In genomic region chr17:78351449-78352006, GRCh38 we compare ENCODE assay signal across 1 cellular context.
TF ChIP-seq lines count a peak whose summit lies in the region.

No MANE protein-coding gene starts in this region.

TF ChIP-seq in HepG2, 621 proteins besides CTCF, POLR2A, EP300 and RAD21 (continued from another document and continues in another):
- TF ChIP-seq, protein P1, sequence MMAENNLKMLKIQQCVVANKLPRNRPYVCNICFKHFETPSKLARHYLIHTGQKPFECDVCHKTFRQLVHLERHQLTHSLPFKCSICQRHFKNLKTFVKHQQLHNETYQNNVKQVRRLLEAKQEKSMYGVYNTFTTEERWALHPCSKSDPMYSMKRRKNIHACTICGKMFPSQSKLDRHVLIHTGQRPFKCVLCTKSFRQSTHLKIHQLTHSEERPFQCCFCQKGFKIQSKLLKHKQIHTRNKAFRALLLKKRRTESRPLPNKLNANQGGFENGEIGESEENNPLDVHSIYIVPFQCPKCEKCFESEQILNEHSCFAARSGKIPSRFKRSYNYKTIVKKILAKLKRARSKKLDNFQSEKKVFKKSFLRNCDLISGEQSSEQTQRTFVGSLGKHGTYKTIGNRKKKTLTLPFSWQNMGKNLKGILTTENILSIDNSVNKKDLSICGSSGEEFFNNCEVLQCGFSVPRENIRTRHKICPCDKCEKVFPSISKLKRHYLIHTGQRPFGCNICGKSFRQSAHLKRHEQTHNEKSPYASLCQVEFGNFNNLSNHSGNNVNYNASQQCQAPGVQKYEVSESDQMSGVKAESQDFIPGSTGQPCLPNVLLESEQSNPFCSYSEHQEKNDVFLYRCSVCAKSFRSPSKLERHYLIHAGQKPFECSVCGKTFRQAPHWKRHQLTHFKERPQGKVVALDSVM (CRISPR knock-in tag; IDR thresholded peaks at IDR 0.05), result peak; percentile 26; the same call in 1 of the 2 replicates
- no peak for TF ChIP-seq RNF219 (CRISPR knock-in tag; IDR thresholded peaks at IDR 0.05)
- TF ChIP-seq ZSCAN12 (CRISPR knock-in tag; IDR thresholded peaks at IDR 0.05), result no peak
- peak; percentile 80 for TF ChIP-seq HMG20A (CRISPR knock-in tag; IDR thresholded peaks at IDR 0.05; ENCODE audit: borderline replicate concordance)
- no peak for TF ChIP-seq ZFP37 (CRISPR knock-in tag; IDR thresholded peaks at IDR 0.05; ENCODE audit: borderline replicate concordance)
- TF ChIP-seq MAFF (IDR thresholded peaks at IDR 0.05; ENCODE audit: low read depth, low read length), result no peak
- TF ChIP-seq STAG1 (CRISPR knock-in tag; IDR thresholded peaks at IDR 0.05), result no peak
- TF ChIP-seq ZNF552 (CRISPR knock-in tag; IDR thresholded peaks at IDR 0.05; ENCODE audit: borderline replicate concordance), result no peak
- TF ChIP-seq, protein P2, sequence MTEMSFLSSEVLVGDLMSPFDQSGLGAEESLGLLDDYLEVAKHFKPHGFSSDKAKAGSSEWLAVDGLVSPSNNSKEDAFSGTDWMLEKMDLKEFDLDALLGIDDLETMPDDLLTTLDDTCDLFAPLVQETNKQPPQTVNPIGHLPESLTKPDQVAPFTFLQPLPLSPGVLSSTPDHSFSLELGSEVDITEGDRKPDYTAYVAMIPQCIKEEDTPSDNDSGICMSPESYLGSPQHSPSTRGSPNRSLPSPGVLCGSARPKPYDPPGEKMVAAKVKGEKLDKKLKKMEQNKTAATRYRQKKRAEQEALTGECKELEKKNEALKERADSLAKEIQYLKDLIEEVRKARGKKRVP (CRISPR knock-in tag; IDR thresholded peaks at IDR 0.05), result no peak
- TF ChIP-seq ZFYVE20 (CRISPR knock-in tag; IDR thresholded peaks at IDR 0.05; ENCODE audit: borderline replicate concordance, low read depth), result no peak
- TF ChIP-seq BRD4 (CRISPR knock-in tag; IDR thresholded peaks at IDR 0.05), result no peak
- peak; percentile 58; the same call in 1 of the 2 replicates for TF ChIP-seq THRA (CRISPR knock-in tag; IDR thresholded peaks at IDR 0.05; ENCODE audit: borderline replicate concordance)
- TF ChIP-seq GPN1 (CRISPR knock-in tag; IDR thresholded peaks at IDR 0.05; ENCODE audit: borderline replicate concordance), result no peak
- no peak for TF ChIP-seq HOXA3 (CRISPR knock-in tag; IDR thresholded peaks at IDR 0.05)
- no peak for TF ChIP-seq SRY (CRISPR knock-in tag; IDR thresholded peaks at IDR 0.05)
- TF ChIP-seq, protein P3, sequence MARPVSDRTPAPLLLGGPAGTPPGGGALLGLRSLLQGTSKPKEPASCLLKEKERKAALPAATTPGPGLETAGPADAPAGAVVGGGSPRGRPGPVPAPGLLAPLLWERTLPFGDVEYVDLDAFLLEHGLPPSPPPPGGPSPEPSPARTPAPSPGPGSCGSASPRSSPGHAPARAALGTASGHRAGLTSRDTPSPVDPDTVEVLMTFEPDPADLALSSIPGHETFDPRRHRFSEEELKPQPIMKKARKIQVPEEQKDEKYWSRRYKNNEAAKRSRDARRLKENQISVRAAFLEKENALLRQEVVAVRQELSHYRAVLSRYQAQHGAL (CRISPR knock-in tag; IDR thresholded peaks at IDR 0.05; ENCODE audit: not compliant biosample characterization), result no peak
- no peak for TF ChIP-seq ZEB1 (IDR thresholded peaks at IDR 0.05; ENCODE audit: insufficient replicate concordance, low read depth)
- no peak for TF ChIP-seq IKZF1 (IDR thresholded peaks at IDR 0.05)
- TF ChIP-seq ZNF260 (CRISPR knock-in tag; IDR thresholded peaks at IDR 0.05; ENCODE audit: borderline replicate concordance, low read depth), result no peak
- TF ChIP-seq TCF12 (IDR thresholded peaks at IDR 0.05), result no peak
- TF ChIP-seq TCF12 (CRISPR knock-in tag; IDR thresholded peaks at IDR 0.05), result no peak
- no peak for TF ChIP-seq ZNF660 (CRISPR knock-in tag; IDR thresholded peaks at IDR 0.05; ENCODE audit: borderline replicate concordance, low read depth)
- TF ChIP-seq RFX3 (CRISPR knock-in tag; IDR thresholded peaks at IDR 0.05), result peak; percentile 24; the same call in 1 of the 2 replicates
- TF ChIP-seq ZGPAT (CRISPR knock-in tag; IDR thresholded peaks at IDR 0.05), result peak; percentile 82
- no peak for TF ChIP-seq ZNF282 (IDR thresholded peaks at IDR 0.05; ENCODE audit: partially characterized antibody)
- TF ChIP-seq ZNF784 (CRISPR knock-in tag; IDR thresholded peaks at IDR 0.05; ENCODE audit: borderline replicate concordance), result 0 out of 2 replicates have a peak, but pooled peaks have one; percentile 22
- no peak for TF ChIP-seq KLF11 (CRISPR knock-in tag; IDR thresholded peaks at IDR 0.05)
- no peak for TF ChIP-seq ZNF484 (CRISPR knock-in tag; IDR thresholded peaks at IDR 0.05; ENCODE audit: borderline replicate concordance, low read depth)
- TF ChIP-seq ZNF674 (CRISPR knock-in tag; IDR thresholded peaks at IDR 0.05; ENCODE audit: low read depth), result no peak
- no peak for TF ChIP-seq NONO (IDR thresholded peaks at IDR 0.05)
- TF ChIP-seq NONO (CRISPR knock-in tag; conservative IDR thresholded peaks at IDR 0.05), result 0 out of 2 replicates have a peak, but pooled peaks have one; percentile 0
- peak; percentile 60; the same call in 1 of the 2 replicates for TF ChIP-seq KDM1A (CRISPR knock-in tag; IDR thresholded peaks at IDR 0.05)
- TF ChIP-seq RFXAP (CRISPR knock-in tag; IDR thresholded peaks at IDR 0.05; ENCODE audit: borderline replicate concordance), result no peak
- 0 out of 2 replicates have a peak, but pooled peaks have one; percentile 43 for TF ChIP-seq ZFP41 (CRISPR knock-in tag; IDR thresholded peaks at IDR 0.05; ENCODE audit: borderline replicate concordance)
- no peak for TF ChIP-seq ZNF343 (CRISPR knock-in tag; IDR thresholded peaks at IDR 0.05)
- no peak for TF ChIP-seq ZNF549 (CRISPR knock-in tag; IDR thresholded peaks at IDR 0.05)
- TF ChIP-seq, protein P4, sequence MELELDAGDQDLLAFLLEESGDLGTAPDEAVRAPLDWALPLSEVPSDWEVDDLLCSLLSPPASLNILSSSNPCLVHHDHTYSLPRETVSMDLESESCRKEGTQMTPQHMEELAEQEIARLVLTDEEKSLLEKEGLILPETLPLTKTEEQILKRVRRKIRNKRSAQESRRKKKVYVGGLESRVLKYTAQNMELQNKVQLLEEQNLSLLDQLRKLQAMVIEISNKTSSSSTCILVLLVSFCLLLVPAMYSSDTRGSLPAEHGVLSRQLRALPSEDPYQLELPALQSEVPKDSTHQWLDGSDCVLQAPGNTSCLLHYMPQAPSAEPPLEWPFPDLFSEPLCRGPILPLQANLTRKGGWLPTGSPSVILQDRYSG (CRISPR knock-in tag; IDR thresholded peaks at IDR 0.05), result no peak
- TF ChIP-seq, protein P5, sequence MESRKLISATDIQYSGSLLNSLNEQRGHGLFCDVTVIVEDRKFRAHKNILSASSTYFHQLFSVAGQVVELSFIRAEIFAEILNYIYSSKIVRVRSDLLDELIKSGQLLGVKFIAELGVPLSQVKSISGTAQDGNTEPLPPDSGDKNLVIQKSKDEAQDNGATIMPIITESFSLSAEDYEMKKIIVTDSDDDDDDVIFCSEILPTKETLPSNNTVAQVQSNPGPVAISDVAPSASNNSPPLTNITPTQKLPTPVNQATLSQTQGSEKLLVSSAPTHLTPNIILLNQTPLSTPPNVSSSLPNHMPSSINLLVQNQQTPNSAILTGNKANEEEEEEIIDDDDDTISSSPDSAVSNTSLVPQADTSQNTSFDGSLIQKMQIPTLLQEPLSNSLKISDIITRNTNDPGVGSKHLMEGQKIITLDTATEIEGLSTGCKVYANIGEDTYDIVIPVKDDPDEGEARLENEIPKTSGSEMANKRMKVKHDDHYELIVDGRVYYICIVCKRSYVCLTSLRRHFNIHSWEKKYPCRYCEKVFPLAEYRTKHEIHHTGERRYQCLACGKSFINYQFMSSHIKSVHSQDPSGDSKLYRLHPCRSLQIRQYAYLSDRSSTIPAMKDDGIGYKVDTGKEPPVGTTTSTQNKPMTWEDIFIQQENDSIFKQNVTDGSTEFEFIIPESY (CRISPR knock-in tag; IDR thresholded peaks at IDR 0.05), result peak; percentile 42; the same call in 1 of the 2 replicates
- no peak for TF ChIP-seq ZNF121 (CRISPR knock-in tag; IDR thresholded peaks at IDR 0.05)
- no peak for TF ChIP-seq SRF (IDR thresholded peaks at IDR 0.05; ENCODE audit: low read depth, low read length)
- TF ChIP-seq NR2F6 (IDR thresholded peaks at IDR 0.05), result no peak; the same call in 1 of the 2 replicates
- TF ChIP-seq NR2F6 (CRISPR knock-in tag; IDR thresholded peaks at IDR 0.05), result no peak
- no peak for TF ChIP-seq ZBTB21 (CRISPR knock-in tag; IDR thresholded peaks at IDR 0.05)
- TF ChIP-seq FOXO1 (CRISPR knock-in tag; IDR thresholded peaks at IDR 0.05), result 0 out of 2 replicates have a peak, but pooled peaks have one; percentile 10
- TF ChIP-seq, protein P6, sequence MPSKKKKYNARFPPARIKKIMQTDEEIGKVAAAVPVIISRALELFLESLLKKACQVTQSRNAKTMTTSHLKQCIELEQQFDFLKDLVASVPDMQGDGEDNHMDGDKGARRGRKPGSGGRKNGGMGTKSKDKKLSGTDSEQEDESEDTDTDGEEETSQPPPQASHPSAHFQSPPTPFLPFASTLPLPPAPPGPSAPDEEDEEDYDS (CRISPR knock-in tag; IDR thresholded peaks at IDR 0.05), result no peak
- TF ChIP-seq, protein P7, sequence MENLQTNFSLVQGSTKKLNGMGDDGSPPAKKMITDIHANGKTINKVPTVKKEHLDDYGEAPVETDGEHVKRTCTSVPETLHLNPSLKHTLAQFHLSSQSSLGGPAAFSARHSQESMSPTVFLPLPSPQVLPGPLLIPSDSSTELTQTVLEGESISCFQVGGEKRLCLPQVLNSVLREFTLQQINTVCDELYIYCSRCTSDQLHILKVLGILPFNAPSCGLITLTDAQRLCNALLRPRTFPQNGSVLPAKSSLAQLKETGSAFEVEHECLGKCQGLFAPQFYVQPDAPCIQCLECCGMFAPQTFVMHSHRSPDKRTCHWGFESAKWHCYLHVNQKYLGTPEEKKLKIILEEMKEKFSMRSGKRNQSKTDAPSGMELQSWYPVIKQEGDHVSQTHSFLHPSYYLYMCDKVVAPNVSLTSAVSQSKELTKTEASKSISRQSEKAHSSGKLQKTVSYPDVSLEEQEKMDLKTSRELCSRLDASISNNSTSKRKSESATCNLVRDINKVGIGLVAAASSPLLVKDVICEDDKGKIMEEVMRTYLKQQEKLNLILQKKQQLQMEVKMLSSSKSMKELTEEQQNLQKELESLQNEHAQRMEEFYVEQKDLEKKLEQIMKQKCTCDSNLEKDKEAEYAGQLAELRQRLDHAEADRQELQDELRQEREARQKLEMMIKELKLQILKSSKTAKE (CRISPR knock-in tag; IDR thresholded peaks at IDR 0.05; ENCODE audit: borderline replicate concordance), result peak; percentile 46; the same call in 1 of the 2 replicates
- TF ChIP-seq MTF1 (CRISPR knock-in tag; IDR thresholded peaks at IDR 0.05), result no peak
- TF ChIP-seq THAP11 (CRISPR knock-in tag; IDR thresholded peaks at IDR 0.05), result peak; percentile 64
- no peak for TF ChIP-seq ZNF235 (CRISPR knock-in tag; IDR thresholded peaks at IDR 0.05; ENCODE audit: borderline replicate concordance)
- TF ChIP-seq MEIS2 (CRISPR knock-in tag; IDR thresholded peaks at IDR 0.05), result no peak
- no peak for TF ChIP-seq ZNF777 (CRISPR knock-in tag; IDR thresholded peaks at IDR 0.05)
- TF ChIP-seq ZNF335 (CRISPR knock-in tag; IDR thresholded peaks at IDR 0.05), result no peak
- no peak for TF ChIP-seq POGZ (CRISPR knock-in tag; IDR thresholded peaks at IDR 0.05)
- TF ChIP-seq GABPA (IDR thresholded peaks at IDR 0.05; ENCODE audit: low read depth, low read length), result no peak
- TF ChIP-seq GABPA (CRISPR knock-in tag; IDR thresholded peaks at IDR 0.05; ENCODE audit: low read depth), result no peak
- TF ChIP-seq ZNF501 (CRISPR knock-in tag; IDR thresholded peaks at IDR 0.05), result no peak
- peak; percentile 54 for TF ChIP-seq GABPB1 (CRISPR knock-in tag; IDR thresholded peaks at IDR 0.05)
